In genomic region chr10:93457511-93457910, GRCh38 we compare ENCODE assay signal across 2 cellular contexts.
TF ChIP-seq lines count a peak whose summit lies in the region.

No MANE protein-coding gene starts in this region.

TF ChIP-seq in K562, 482 proteins besides CTCF, POLR2A, EP300 and RAD21:
- TF ChIP-seq, protein P1, sequence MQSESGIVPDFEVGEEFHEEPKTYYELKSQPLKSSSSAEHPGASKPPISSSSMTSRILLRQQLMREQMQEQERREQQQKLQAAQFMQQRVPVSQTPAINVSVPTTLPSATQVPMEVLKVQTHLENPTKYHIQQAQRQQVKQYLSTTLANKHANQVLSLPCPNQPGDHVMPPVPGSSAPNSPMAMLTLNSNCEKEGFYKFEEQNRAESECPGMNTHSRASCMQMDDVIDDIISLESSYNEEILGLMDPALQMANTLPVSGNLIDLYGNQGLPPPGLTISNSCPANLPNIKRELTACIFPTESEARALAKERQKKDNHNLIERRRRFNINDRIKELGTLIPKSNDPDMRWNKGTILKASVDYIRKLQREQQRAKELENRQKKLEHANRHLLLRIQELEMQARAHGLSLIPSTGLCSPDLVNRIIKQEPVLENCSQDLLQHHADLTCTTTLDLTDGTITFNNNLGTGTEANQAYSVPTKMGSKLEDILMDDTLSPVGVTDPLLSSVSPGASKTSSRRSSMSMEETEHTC (IDR thresholded peaks at IDR 0.05): no peak
- TF ChIP-seq MAFF (IDR thresholded peaks at IDR 0.05; ENCODE audit: low read length): peak; percentile 89
- TF ChIP-seq MAFG (tag; conservative IDR thresholded peaks at IDR 0.05): peak; percentile 87
- TF ChIP-seq TBP (optimal IDR thresholded peaks at IDR 0.05; ENCODE audit: low read depth, low read length): no peak
- no peak for TF ChIP-seq SMC3 (conservative IDR thresholded peaks at IDR 0.05; ENCODE audit: insufficient read depth, low read depth, low read length)
- peak; percentile 75 for TF ChIP-seq C11orf30 (IDR thresholded peaks at IDR 0.05; ENCODE audit: low read depth)
- peak; percentile 90 for TF ChIP-seq MAFK (IDR thresholded peaks at IDR 0.05; ENCODE audit: low read length)
- no peak for TF ChIP-seq ZFP1 (CRISPR knock-in tag; IDR thresholded peaks at IDR 0.05)
- peak; percentile 90 for TF ChIP-seq ZNF316 (IDR thresholded peaks at IDR 0.05)
- TF ChIP-seq PPARD (CRISPR knock-in tag; IDR thresholded peaks at IDR 0.05): no peak
TF ChIP-seq in K562: peak in this region for 5.

TF ChIP-seq in HEK293T, 16 proteins besides CTCF, POLR2A, EP300 and RAD21:
- TF ChIP-seq LEF1 (IDR thresholded peaks at IDR 0.05; ENCODE audit: borderline replicate concordance): no peak
- TF ChIP-seq TARDBP (IDR thresholded peaks at IDR 0.05): no peak
- TF ChIP-seq, protein P2, sequence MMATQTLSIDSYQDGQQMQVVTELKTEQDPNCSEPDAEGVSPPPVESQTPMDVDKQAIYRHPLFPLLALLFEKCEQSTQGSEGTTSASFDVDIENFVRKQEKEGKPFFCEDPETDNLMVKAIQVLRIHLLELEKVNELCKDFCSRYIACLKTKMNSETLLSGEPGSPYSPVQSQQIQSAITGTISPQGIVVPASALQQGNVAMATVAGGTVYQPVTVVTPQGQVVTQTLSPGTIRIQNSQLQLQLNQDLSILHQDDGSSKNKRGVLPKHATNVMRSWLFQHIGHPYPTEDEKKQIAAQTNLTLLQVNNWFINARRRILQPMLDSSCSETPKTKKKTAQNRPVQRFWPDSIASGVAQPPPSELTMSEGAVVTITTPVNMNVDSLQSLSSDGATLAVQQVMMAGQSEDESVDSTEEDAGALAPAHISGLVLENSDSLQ (IDR thresholded peaks at IDR 0.05): no peak
- no peak for TF ChIP-seq FOXA1 (IDR thresholded peaks at IDR 0.05)
- TF ChIP-seq ARNT (IDR thresholded peaks at IDR 0.05): no peak
- TF ChIP-seq NFRKB (IDR thresholded peaks at IDR 0.05): no peak
- TF ChIP-seq CTBP1 (IDR thresholded peaks at IDR 0.05; ENCODE audit: borderline replicate concordance): no peak
- TF ChIP-seq FOXM1 (IDR thresholded peaks at IDR 0.05; ENCODE audit: borderline replicate concordance): no peak
- TF ChIP-seq SUZ12 (IDR thresholded peaks at IDR 0.05): no peak
- TF ChIP-seq FOXK2 (IDR thresholded peaks at IDR 0.05): no peak
- no peak for TF ChIP-seq ZNF384 (IDR thresholded peaks at IDR 0.05)
- TF ChIP-seq SP1 (IDR thresholded peaks at IDR 0.05): no peak
- no peak for TF ChIP-seq HDGF (IDR thresholded peaks at IDR 0.05; ENCODE audit: borderline replicate concordance)
- TF ChIP-seq L3MBTL2 (conservative IDR thresholded peaks at IDR 0.05): no peak
- TF ChIP-seq BHLHE40 (IDR thresholded peaks at IDR 0.05; ENCODE audit: borderline replicate concordance): no peak
- TF ChIP-seq ELF4 (IDR thresholded peaks at IDR 0.05): no peak
TF ChIP-seq in HEK293T: peak in this region for 0.
